In the genomic region with DNA sequence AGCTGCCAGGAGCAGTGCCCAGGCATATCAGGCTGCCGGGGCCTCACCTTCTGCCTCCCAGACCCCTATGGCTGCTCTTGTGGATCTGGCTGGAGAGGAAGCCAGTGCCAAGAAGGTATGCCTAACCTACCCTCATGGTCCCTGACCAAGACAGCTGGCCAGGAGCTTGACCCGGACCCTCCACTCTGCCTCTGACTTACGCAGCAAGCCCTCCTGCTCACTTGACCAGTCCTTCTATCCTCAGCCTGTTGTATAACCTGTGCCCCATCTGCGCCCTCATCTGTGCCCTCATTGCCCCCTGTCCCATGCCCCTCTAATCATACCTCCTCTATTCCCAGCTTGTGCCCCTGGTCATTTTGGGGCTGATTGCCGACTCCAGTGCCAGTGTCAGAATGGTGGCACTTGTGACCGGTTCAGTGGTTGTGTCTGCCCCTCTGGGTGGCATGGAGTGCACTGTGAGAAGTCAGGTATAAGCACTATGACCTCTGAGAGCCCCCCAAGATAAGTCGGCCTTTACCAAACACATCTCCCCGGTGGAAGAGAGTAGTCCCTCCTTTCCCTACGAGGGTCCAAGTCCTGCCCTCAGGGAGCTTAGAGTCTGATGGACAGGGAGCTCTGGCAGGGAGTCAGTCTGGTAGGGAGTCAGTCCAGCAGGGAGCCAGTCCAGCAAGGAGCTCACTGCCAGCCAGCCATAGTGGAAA, we compare ENCODE assay signal across 28 cellular contexts. TPM values are rescaled to one million over a fixed set of nuclear protein-coding genes. Genes with fewer than 3 reads are reported as not detected.
DNase-seq lines count a peak whose midpoint lies in the region; ATAC-seq and TF ChIP-seq lines count a peak whose summit lies in the region.
"Had no signal": no experiment of that assay in that cellular context is flagged by ENCODE, and none has a peak within 500 bp of the region (broad histone marks: within the 10 kb centered on the region; RNA-seq: fewer than 3 reads in every experiment).

No MANE protein-coding gene starts in this region.

- H3K36me3 ChIP-seq in spleen: peaks cover 0 to 34% (median 0%) of the 10 kb centered on the region in 6 donors
- no peaks in the 10 kb centered on the region for H3K36me3 ChIP-seq in aorta (ENCODE audit: control insufficient read depth in 1 of 2, insufficient read depth in 2 of 2, low read length in 1 of 2)
- H3K36me3 ChIP-seq: MG63 had no signal

- peaks cover 3% of the 10 kb centered on the region for H3K27me3 Mint-ChIP-seq in chondrocyte (ENCODE audit: low read depth)

- H3K27ac ChIP-seq in spleen (no peak overlapping the region), aorta (ENCODE audit: low read depth in 1 of 2, low read length in 2 of 2) (no peak overlapping the region)

- no peaks in the 10 kb centered on the region for H3K9me3 Mint-ChIP-seq in chondrocyte (ENCODE audit: low read depth)
- H3K9me3 Mint-ChIP-seq: GM23338, H9 had no signal

- TF ChIP-seq POLR2A in spleen (IDR thresholded peaks at IDR 0.05): no peak

- TF ChIP-seq CTCF in chondrocyte (IDR thresholded peaks at IDR 0.05) (no peak), spleen (IDR thresholded peaks at IDR 0.05 in 8 of 11, conservative IDR thresholded peaks at IDR 0.05 in 3 of 11) (no peak)

- WGBS in spleen, 5 donors: 88 to 97% (median 91%) methylated on average over 9 of the region's 9 CpGs
- WGBS in aorta, 2 donors: 92 to 94% methylated on average over 9 of the region's 9 CpGs

- intact Hi-C loops in spleen (cut with DNase I; ENCODE audit: low total_unique reads) (no loop called here), aorta (cut with DNase I) (no loop called here)

- H3K27ac Mint-ChIP-seq in chondrocyte (ENCODE audit: unreplicated experiment): no peak overlapping the region
- H3K27ac Mint-ChIP-seq: GM23338 had no signal

- no peak overlapping the region for H3K4me3 ChIP-seq in spleen
- no peak overlapping the region for H3K4me3 ChIP-seq in aorta (ENCODE audit: low read length in 2 of 2)
- H3K4me3 ChIP-seq: GM12878, GM23338, MG63 had no signal

- no peak overlapping the region for H3K4me3 Mint-ChIP-seq in chondrocyte (ENCODE audit: unreplicated experiment)
- H3K4me3 Mint-ChIP-seq: GM23338, H9 had no signal

- peak; percentile 72 for DNase-seq in chondrocyte (ENCODE audit: low spot score)
- peak; percentile 65 for DNase-seq in mesenteric fat pad (ENCODE audit: low spot score)
- DNase-seq in spleen: peak; percentile 50
- DNase-seq in aorta: peak; percentile 30 to 47
- no peak for DNase-seq in NCI-H69 (lab: John Stamatoyannopoulos, UW)
- DNase-seq in DMS153 treated with DMSO at 0.1 percent for 48 hours (lab: John Stamatoyannopoulos, UW; ENCODE audit: unreplicated experiment): no peak
- no peak for DNase-seq in effector CD8-positive, alpha-beta T cell (lab: John Stamatoyannopoulos, UW)
- DNase-seq: C1 segment of cervical spinal cord; CD4-positive, alpha-beta memory T cell; COR-L47; EL; GDM1; H9; KBM-7; MG63; NCI-H1417; NCI-H1694; NCI-H2029 treated with DMSO at 0.1 percent for 48 hours; NCI-H2227 treated with DMSO at 0.1 percent for 48 hours; NCI-H526 treated with DMSO at 0.1 percent for 48 hours; SK-N-SH had no signal

- no peaks in the 10 kb centered on the region for H3K4me1 Mint-ChIP-seq in chondrocyte (ENCODE audit: low read depth)
- H3K4me1 Mint-ChIP-seq: CD4-positive, alpha-beta memory T cell had no signal

- no peaks in the 10 kb centered on the region for H3K27me3 ChIP-seq in spleen (replicated peaks in 1 of 7)
- H3K27me3 ChIP-seq in aorta (ENCODE audit: control insufficient read depth in 1 of 2, insufficient read depth in 2 of 2, low read length in 1 of 2): no peaks in the 10 kb centered on the region
- H3K27me3 ChIP-seq: MG63 had no signal

- peaks cover 0 to 47% (median 16%) of the 10 kb centered on the region in 6 donors for H3K4me1 ChIP-seq in spleen
- no peaks in the 10 kb centered on the region for H3K4me1 ChIP-seq in aorta (ENCODE audit: control insufficient read depth in 1 of 2, insufficient read depth in 2 of 2, low read length in 2 of 2)

- no peak for ATAC-seq in aorta (ENCODE audit: low FRiP score)
- ATAC-seq: GM12878, GM23338, HepG2, Panc1 had no signal

- no peaks in the 10 kb centered on the region for H3K36me3 Mint-ChIP-seq in chondrocyte (ENCODE audit: low read depth)
- H3K36me3 Mint-ChIP-seq: CD4-positive, alpha-beta memory T cell had no signal

- no peaks in the 10 kb centered on the region for H3K9me3 ChIP-seq in spleen
- no peaks in the 10 kb centered on the region for H3K9me3 ChIP-seq in aorta (ENCODE audit: control insufficient read depth, low read length)
- H3K9me3 ChIP-seq: MG63, SK-N-SH had no signal

RNA-seq across cellular contexts. Expression of gene TIE1, which starts 6.8 kb away (rescaled TPM):
- total RNA-seq in chondrocyte (not detected in 3 replicates), mesenteric fat pad (42.6 TPM), spleen (10 to 100 TPM; 45.0 to 81.8 (median 65.4) TPM), aorta (10 to 100 TPM; 41.0 to 65.3 TPM)
- polyA plus RNA-seq in spleen (10 to 100 TPM in 1 of 3 donors, 1 to 10 TPM in 2; 4.9 to 17.4 (median 7.0) TPM), aorta (1 to 10 TPM; 4.0 to 4.1 TPM)
- total RNA-seq: A673; CD4-positive, alpha-beta memory T cell; NCI-H460 had no signal
- polyA plus RNA-seq: CD4-positive, alpha-beta memory T cell had no signal

RNA-seq across cellular contexts. Expression of gene C1orf210, which starts 22.2 kb away (rescaled TPM):
- not detected in 3 replicates for total RNA-seq in chondrocyte
- total RNA-seq in mesenteric fat pad: not detected
- total RNA-seq in spleen: not detected
- not detected for polyA plus RNA-seq in spleen
- total RNA-seq in aorta: not detected
- 1 to 10 TPM in 1 of 2 donors, not detected in 1; 2.3 TPM for polyA plus RNA-seq in aorta
- total RNA-seq: A673; CD4-positive, alpha-beta memory T cell; GM12878; HT1080 had no signal
- polyA plus RNA-seq: CD4-positive, alpha-beta memory T cell; SK-N-SH had no signal

RNA-seq across cellular contexts. Expression of gene MPL, which starts 30.0 kb away (rescaled TPM):
- total RNA-seq in chondrocyte: not detected in 3 replicates
- 0.39 TPM for total RNA-seq in mesenteric fat pad
- 1 to 10 TPM in 4 of 7 donors, under 1 TPM in 2, not detected in 1; 0.47 to 2.2 (median 1.3) TPM for total RNA-seq in spleen
- not detected for polyA plus RNA-seq in spleen
- under 1 TPM; 0.18 to 0.52 TPM for total RNA-seq in aorta
- under 1 TPM in 1 of 2 donors, not detected in 1; 0.20 TPM for polyA plus RNA-seq in aorta
- total RNA-seq: A673; CD4-positive, alpha-beta memory T cell; GM12878; GM23338; H9; HepG2; HT1080; NCI-H460 had no signal
- polyA plus RNA-seq: CD4-positive, alpha-beta memory T cell; GM12878; GM23338; HepG2; SK-N-SH had no signal

RNA-seq across cellular contexts. Expression of gene TMEM125, which starts 37.8 kb away (rescaled TPM):
- not detected in 3 replicates for total RNA-seq in chondrocyte
- not detected for total RNA-seq in mesenteric fat pad
- total RNA-seq in spleen: not detected
- polyA plus RNA-seq in spleen: under 1 TPM in 2 of 3 donors, not detected in 1; 0.05 to 0.06 TPM
- total RNA-seq in aorta: not detected
- 1 to 10 TPM in 1 of 2 donors, not detected in 1; 6.1 TPM for polyA plus RNA-seq in aorta
- total RNA-seq: A673; CD4-positive, alpha-beta memory T cell; HepG2; HT1080; NCI-H460 had no signal
- polyA plus RNA-seq: CD4-positive, alpha-beta memory T cell; GM12878; SK-N-SH had no signal

RNA-seq across cellular contexts. Expression of gene CDC20, which starts 51.2 kb away (rescaled TPM):
- 14.4 to 16.9 TPM (median 14.5 TPM) in 3 replicates for total RNA-seq in chondrocyte
- 4.9 TPM for total RNA-seq in mesenteric fat pad
- total RNA-seq in spleen: 10 to 100 TPM in 4 of 7 donors, 1 to 10 TPM in 3; 3.8 to 18.4 (median 12.5) TPM
- polyA plus RNA-seq in spleen: 10 to 100 TPM in 1 of 3 donors, 1 to 10 TPM in 2; 2.1 to 25.9 (median 7.0) TPM
- total RNA-seq in aorta: 1 to 10 TPM in 1 of 2 donors, under 1 TPM in 1; 0.68 to 1.1 TPM
- polyA plus RNA-seq in aorta: 1 to 10 TPM in 1 of 2 donors, under 1 TPM in 1; 0.36 to 1.0 TPM

Comparison
In these comparisons a context has a peak if more than half of its experiments do, and no peak if none do; other contexts are left out.
1. DNase-seq: peak in chondrocyte (single experiment), mesenteric fat pad (single experiment), spleen (single experiment) and aorta (2 of 2); none in NCI-H69 (single experiment), DMS153 treated with DMSO at 0.1 percent for 48 hours (single experiment) and effector CD8-positive, alpha-beta T cell (single experiment).
2. RNA of gene TIE1, which starts 6.8 kb away (total RNA-seq): 45.0 to 81.8 TPM in spleen, 41.0 to 65.3 TPM in aorta and 42.6 TPM in mesenteric fat pad (single experiment); not detected in chondrocyte; every median in the first group is over 10 times any median in the second.